In genomic region chr2:233813236-233814062, GRCh38 we compare ENCODE assay signal across 1 cellular context.
TF ChIP-seq lines count a peak whose summit lies in the region.

No MANE protein-coding gene starts in this region.

TF ChIP-seq in IMR-90, 13 proteins besides CTCF, POLR2A, EP300 and RAD21 (continued from another document):
- TF ChIP-seq ELK1 (IDR thresholded peaks at IDR 0.05; ENCODE audit: borderline replicate concordance, low read depth, low read length): no peak
- TF ChIP-seq USF2 (IDR thresholded peaks at IDR 0.05; ENCODE audit: low read depth, low read length): no peak
- no peak for TF ChIP-seq MXI1 (IDR thresholded peaks at IDR 0.05; ENCODE audit: borderline replicate concordance, low read depth, low read length)
- TF ChIP-seq FOS (IDR thresholded peaks at IDR 0.05; ENCODE audit: low read depth, low read length): no peak
- no peak for TF ChIP-seq SMC3 (IDR thresholded peaks at IDR 0.05; ENCODE audit: low read depth, low read length)
TF ChIP-seq in IMR-90: peak in this region for 0.
